ENCODE assay signal across 10 cellular contexts in genomic region chr5:10699281-10699874, GRCh38.
DNase-seq lines count a peak whose midpoint lies in the region; ATAC-seq and TF ChIP-seq lines count a peak whose summit lies in the region.
"Had no signal": no experiment of that assay in that cellular context is flagged by ENCODE, and none has a peak within 500 bp of the region (broad histone marks: within the 10 kb centered on the region; RNA-seq: fewer than 3 reads in every experiment).

No MANE protein-coding gene starts in this region.

- intact Hi-C loops in lower leg skin (cut with DNase I; ENCODE audit: low total_unique reads) = no loop called here

- H2AFZ ChIP-seq in osteoblast (ENCODE audit: low read length) = no peak overlapping the region

- H3K4me1 ChIP-seq in osteoblast (ENCODE audit: insufficient read depth, low read length) = peaks cover 33% of the 10 kb centered on the region

- H3K79me2 ChIP-seq in osteoblast (ENCODE audit: insufficient read depth, low read length) = peaks cover 33% of the 10 kb centered on the region

- peak; percentile 32 for ATAC-seq in GM19452 (IDR thresholded peaks at IDR 0.05; ENCODE audit: unreplicated experiment)
- peak; percentile 54 for ATAC-seq in HG03064 (IDR thresholded peaks at IDR 0.05; ENCODE audit: low read depth, unreplicated experiment)

- no peak overlapping the region for H3K4me2 ChIP-seq in osteoblast (ENCODE audit: insufficient read depth, low read length)

- WGBS in lower leg skin, 2 donors = 82 to 87% methylated on average over 5 of the region's 5 CpGs

- no peaks in the 10 kb centered on the region for H3K27me3 ChIP-seq in osteoblast (ENCODE audit: insufficient read depth, low read length)

- no peak for TF ChIP-seq POLR2A in lower leg skin (IDR thresholded peaks at IDR 0.05)

- H3K4me3 ChIP-seq in lower leg skin (ENCODE audit: low read depth, poor library complexity, severe bottlenecking) (no peak overlapping the region), osteoblast (ENCODE audit: insufficient read depth, low read length) (no peak overlapping the region)
- H3K4me3 ChIP-seq: SK-N-MC had no signal

- H3K27ac ChIP-seq in C4-2B (peak overlapping the region; percentile 43), VCaP (peak overlapping the region; percentile 94; the same call in 1 of the 2 replicates), osteoblast (ENCODE audit: low read depth, low read length) (no peak overlapping the region)
- H3K27ac ChIP-seq: SK-N-MC had no signal

- TF ChIP-seq CTCF in C4-2B (conservative IDR thresholded peaks at IDR 0.05) (no peak), VCaP (conservative IDR thresholded peaks at IDR 0.05) (no peak), lower leg skin (IDR thresholded peaks at IDR 0.05) (no peak), osteoblast (IDR thresholded peaks at IDR 0.05; ENCODE audit: extremely low read depth, low read depth, low read length) (no peak)

- H4K20me1 ChIP-seq in osteoblast (ENCODE audit: insufficient read depth, low read length) = peaks cover 40% of the 10 kb centered on the region

- no peak for DNase-seq in lower leg skin (ENCODE audit: low spot score in 2 of 2)
- no peak for DNase-seq in osteoblast (ENCODE audit: insufficient read length, low spot score, missing footprints)
- no peak for DNase-seq in NCI-H774 (lab: John Stamatoyannopoulos, UW)
- no peak for DNase-seq in ureter (ENCODE audit: low spot score)
- DNase-seq: activated gamma-delta T cell had no signal

- no peaks in the 10 kb centered on the region for H3K36me3 ChIP-seq in osteoblast (ENCODE audit: insufficient read depth, low read length)

- no peaks in the 10 kb centered on the region for H3K9me3 ChIP-seq in osteoblast (ENCODE audit: low read depth, low read length)
